In genomic region chr11:86955111-86955673, GRCh38 we compare ENCODE assay signal across 8 cellular contexts. TPM values are rescaled to one million over a fixed set of nuclear protein-coding genes. Genes with fewer than 3 reads are reported as not detected.
DNase-seq lines count a peak whose midpoint lies in the region; ATAC-seq and TF ChIP-seq lines count a peak whose summit lies in the region.

Gene FZD4, minus strand, starts transcription at chr11:86955395. Its CDS starts 310 bp downstream, at chr11:86955085.

- no peak for TF ChIP-seq CTCF in NB4 (IDR thresholded peaks at IDR 0.05; ENCODE audit: low read depth, low read length)

- ATAC-seq in HG02623 (IDR thresholded peaks at IDR 0.05; ENCODE audit: unreplicated experiment), result peak; percentile 91
- peak; percentile 91 for ATAC-seq in sciatic nerve

- H3K27me3 ChIP-seq in iPS-15b (ENCODE audit: control insufficient read depth, insufficient read depth, low read length), result peaks cover 14% of the 10 kb centered on the region

- H3K4me3 ChIP-seq in NB4 (ENCODE audit: low read depth, low read length) (peak within 1 kb of the TSS; percentile 65), iPS-15b (ENCODE audit: low read depth, low read length) (peak within 1 kb of the TSS; percentile 99)

- peaks cover 5% of the 10 kb centered on the region for H3K4me1 ChIP-seq in iPS-15b (ENCODE audit: control insufficient read depth, insufficient read depth, low read length)

- H3K9me3 ChIP-seq in iPS-15b (ENCODE audit: control insufficient read depth, insufficient read depth, low read length), result no peaks in the 10 kb centered on the region

- intact Hi-C loops in sciatic nerve (cut with DNase I), result no loop called here

- peaks cover 8% of the 10 kb centered on the region for H3K36me3 ChIP-seq in iPS-15b (ENCODE audit: control insufficient read depth, insufficient read depth, low read length)

- DNase-seq in activated T-cell treated with anti-CD3 and anti-CD28 coated beads for 24 hours (ENCODE audit: low read depth) (peak; percentile 40), activated T-cell treated with anti-CD3 and anti-CD28 coated beads for 4 hours (no peak), NB4 (ENCODE audit: low read depth) (peak; percentile 89), SW 1271 (lab: John Stamatoyannopoulos, UW) (peak; percentile 83 to 86), T47D (ENCODE audit: low read depth in 1 of 2, low spot score in 1 of 2) (peak; percentile 93 to 96), sciatic nerve (ENCODE audit: low spot score) (peak; percentile 93)

- in situ Hi-C loops in T47D (cut with HindIII; ENCODE audit: low pct_unique_long_range_greater_than_20kb, low sequenced_read_pairs), result no loop called here

- peak within 1 kb of the TSS; percentile 73 for H3K9ac ChIP-seq in iPS-15b (ENCODE audit: low read depth, low read length)

- no peak for TF ChIP-seq POLR2A in NB4 (IDR thresholded peaks at IDR 0.05; ENCODE audit: extremely low read depth, insufficient read length)

RNA-seq across cellular contexts. Expression of gene FZD4, which starts in this region (rescaled TPM):
- 40.7 TPM for total RNA-seq in sciatic nerve
